Comparison of ENCODE assay signal across 1 cellular context in the genomic region with DNA sequence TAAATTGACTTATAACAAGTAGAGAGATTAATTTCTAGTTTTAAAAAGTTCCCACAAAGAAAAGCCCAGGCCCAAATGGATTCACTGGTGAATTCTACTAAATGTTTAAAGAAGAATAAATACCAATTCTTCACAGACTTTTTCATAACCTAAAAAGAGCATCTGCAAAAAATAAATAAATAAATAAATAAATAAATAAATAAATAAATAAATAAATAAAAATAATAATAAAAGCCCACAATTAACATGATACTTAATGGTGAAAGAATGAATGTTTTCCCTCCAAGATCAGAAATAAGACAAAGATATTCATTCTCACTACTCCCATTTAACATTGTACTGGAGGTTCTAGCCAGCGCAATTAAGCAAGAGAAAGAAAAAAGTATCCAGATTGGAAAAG.
TF ChIP-seq lines count a peak whose summit lies in the region.

No MANE protein-coding gene starts in this region.

TF ChIP-seq in HEK293, 187 proteins besides CTCF, POLR2A, EP300 and RAD21 (continued from another document):
- 0 out of 2 replicates have a peak, but pooled peaks have one; percentile 57 for TF ChIP-seq ZNF19 (tag by site-specific recombination; IDR thresholded peaks at IDR 0.05; ENCODE audit: low read depth)
- TF ChIP-seq, protein P1, sequence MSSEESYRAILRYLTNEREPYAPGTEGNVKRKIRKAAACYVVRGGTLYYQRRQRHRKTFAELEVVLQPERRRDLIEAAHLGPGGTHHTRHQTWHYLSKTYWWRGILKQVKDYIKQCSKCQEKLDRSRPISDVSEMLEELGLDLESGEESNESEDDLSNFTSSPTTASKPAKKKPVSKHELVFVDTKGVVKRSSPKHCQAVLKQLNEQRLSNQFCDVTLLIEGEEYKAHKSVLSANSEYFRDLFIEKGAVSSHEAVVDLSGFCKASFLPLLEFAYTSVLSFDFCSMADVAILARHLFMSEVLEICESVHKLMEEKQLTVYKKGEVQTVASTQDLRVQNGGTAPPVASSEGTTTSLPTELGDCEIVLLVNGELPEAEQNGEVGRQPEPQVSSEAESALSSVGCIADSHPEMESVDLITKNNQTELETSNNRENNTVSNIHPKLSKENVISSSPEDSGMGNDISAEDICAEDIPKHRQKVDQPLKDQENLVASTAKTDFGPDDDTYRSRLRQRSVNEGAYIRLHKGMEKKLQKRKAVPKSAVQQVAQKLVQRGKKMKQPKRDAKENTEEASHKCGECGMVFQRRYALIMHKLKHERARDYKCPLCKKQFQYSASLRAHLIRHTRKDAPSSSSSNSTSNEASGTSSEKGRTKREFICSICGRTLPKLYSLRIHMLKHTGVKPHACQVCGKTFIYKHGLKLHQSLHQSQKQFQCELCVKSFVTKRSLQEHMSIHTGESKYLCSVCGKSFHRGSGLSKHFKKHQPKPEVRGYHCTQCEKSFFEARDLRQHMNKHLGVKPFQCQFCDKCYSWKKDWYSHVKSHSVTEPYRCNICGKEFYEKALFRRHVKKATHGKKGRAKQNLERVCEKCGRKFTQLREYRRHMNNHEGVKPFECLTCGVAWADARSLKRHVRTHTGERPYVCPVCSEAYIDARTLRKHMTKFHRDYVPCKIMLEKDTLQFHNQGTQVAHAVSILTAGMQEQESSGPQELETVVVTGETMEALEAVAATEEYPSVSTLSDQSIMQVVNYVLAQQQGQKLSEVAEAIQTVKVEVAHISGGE (tag by site-specific recombination; conservative IDR thresholded peaks at IDR 0.05; ENCODE audit: low read depth): peak; percentile 79
- TF ChIP-seq HOXC10 (CRISPR knock-in tag; IDR thresholded peaks at IDR 0.05): no peak
- TF ChIP-seq ZNF202 (tag by site-specific recombination; IDR thresholded peaks at IDR 0.05; ENCODE audit: borderline replicate concordance): 0 out of 2 replicates have a peak, but pooled peaks have one; percentile 58
- no peak for TF ChIP-seq PRDM1 (tag by site-specific recombination; IDR thresholded peaks at IDR 0.05)
- peak; percentile 94 for TF ChIP-seq ZNF394 (tag by site-specific recombination; IDR thresholded peaks at IDR 0.05; ENCODE audit: borderline replicate concordance)
- TF ChIP-seq ZNF529 (tag by site-specific recombination; IDR thresholded peaks at IDR 0.05; ENCODE audit: insufficient replicate concordance): peak; percentile 42
- TF ChIP-seq, protein P2, sequence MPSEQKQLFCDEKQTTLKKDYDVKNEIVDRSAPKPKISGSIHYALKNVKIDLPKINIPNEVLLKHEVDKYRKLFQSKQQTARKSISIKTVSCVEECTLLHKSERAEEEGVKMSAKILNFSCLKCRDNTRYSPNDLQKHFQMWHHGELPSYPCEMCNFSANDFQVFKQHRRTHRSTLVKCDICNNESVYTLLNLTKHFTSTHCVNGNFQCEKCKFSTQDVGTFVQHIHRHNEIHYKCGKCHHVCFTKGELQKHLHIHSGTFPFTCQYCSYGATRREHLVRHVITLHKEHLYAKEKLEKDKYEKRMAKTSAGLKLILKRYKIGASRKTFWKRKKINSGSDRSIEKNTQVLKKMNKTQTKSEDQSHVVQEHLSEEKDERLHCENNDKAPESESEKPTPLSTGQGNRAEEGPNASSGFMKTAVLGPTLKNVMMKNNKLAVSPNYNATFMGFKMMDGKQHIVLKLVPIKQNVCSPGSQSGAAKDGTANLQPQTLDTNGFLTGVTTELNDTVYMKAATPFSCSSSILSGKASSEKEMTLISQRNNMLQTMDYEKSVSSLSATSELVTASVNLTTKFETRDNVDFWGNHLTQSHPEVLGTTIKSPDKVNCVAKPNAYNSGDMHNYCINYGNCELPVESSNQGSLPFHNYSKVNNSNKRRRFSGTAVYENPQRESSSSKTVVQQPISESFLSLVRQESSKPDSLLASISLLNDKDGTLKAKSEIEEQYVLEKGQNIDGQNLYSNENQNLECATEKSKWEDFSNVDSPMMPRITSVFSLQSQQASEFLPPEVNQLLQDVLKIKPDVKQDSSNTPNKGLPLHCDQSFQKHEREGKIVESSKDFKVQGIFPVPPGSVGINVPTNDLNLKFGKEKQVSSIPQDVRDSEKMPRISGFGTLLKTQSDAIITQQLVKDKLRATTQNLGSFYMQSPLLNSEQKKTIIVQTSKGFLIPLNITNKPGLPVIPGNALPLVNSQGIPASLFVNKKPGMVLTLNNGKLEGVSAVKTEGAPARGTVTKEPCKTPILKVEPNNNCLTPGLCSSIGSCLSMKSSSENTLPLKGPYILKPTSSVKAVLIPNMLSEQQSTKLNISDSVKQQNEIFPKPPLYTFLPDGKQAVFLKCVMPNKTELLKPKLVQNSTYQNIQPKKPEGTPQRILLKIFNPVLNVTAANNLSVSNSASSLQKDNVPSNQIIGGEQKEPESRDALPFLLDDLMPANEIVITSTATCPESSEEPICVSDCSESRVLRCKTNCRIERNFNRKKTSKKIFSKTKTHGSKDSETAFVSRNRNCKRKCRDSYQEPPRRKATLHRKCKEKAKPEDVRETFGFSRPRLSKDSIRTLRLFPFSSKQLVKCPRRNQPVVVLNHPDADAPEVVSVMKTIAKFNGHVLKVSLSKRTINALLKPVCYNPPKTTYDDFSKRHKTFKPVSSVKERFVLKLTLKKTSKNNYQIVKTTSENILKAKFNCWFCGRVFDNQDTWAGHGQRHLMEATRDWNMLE (tag by site-specific recombination; conservative IDR thresholded peaks at IDR 0.05; ENCODE audit: low read depth): peak; percentile 92
- TF ChIP-seq, protein P3, sequence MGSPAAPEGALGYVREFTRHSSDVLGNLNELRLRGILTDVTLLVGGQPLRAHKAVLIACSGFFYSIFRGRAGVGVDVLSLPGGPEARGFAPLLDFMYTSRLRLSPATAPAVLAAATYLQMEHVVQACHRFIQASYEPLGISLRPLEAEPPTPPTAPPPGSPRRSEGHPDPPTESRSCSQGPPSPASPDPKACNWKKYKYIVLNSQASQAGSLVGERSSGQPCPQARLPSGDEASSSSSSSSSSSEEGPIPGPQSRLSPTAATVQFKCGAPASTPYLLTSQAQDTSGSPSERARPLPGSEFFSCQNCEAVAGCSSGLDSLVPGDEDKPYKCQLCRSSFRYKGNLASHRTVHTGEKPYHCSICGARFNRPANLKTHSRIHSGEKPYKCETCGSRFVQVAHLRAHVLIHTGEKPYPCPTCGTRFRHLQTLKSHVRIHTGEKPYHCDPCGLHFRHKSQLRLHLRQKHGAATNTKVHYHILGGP (tag by site-specific recombination; IDR thresholded peaks at IDR 0.05): no peak
- TF ChIP-seq, protein P4, sequence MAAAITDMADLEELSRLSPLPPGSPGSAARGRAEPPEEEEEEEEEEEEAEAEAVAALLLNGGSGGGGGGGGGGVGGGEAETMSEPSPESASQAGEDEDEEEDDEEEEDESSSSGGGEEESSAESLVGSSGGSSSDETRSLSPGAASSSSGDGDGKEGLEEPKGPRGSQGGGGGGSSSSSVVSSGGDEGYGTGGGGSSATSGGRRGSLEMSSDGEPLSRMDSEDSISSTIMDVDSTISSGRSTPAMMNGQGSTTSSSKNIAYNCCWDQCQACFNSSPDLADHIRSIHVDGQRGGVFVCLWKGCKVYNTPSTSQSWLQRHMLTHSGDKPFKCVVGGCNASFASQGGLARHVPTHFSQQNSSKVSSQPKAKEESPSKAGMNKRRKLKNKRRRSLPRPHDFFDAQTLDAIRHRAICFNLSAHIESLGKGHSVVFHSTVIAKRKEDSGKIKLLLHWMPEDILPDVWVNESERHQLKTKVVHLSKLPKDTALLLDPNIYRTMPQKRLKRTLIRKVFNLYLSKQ (tag by site-specific recombination; IDR thresholded peaks at IDR 0.05; ENCODE audit: borderline replicate concordance): 0 out of 2 replicates have a peak, but pooled peaks have one; percentile 36
- peak; percentile 71 for TF ChIP-seq ZNF510 (tag by site-specific recombination; IDR thresholded peaks at IDR 0.05; ENCODE audit: insufficient replicate concordance)
- TF ChIP-seq, protein P5, sequence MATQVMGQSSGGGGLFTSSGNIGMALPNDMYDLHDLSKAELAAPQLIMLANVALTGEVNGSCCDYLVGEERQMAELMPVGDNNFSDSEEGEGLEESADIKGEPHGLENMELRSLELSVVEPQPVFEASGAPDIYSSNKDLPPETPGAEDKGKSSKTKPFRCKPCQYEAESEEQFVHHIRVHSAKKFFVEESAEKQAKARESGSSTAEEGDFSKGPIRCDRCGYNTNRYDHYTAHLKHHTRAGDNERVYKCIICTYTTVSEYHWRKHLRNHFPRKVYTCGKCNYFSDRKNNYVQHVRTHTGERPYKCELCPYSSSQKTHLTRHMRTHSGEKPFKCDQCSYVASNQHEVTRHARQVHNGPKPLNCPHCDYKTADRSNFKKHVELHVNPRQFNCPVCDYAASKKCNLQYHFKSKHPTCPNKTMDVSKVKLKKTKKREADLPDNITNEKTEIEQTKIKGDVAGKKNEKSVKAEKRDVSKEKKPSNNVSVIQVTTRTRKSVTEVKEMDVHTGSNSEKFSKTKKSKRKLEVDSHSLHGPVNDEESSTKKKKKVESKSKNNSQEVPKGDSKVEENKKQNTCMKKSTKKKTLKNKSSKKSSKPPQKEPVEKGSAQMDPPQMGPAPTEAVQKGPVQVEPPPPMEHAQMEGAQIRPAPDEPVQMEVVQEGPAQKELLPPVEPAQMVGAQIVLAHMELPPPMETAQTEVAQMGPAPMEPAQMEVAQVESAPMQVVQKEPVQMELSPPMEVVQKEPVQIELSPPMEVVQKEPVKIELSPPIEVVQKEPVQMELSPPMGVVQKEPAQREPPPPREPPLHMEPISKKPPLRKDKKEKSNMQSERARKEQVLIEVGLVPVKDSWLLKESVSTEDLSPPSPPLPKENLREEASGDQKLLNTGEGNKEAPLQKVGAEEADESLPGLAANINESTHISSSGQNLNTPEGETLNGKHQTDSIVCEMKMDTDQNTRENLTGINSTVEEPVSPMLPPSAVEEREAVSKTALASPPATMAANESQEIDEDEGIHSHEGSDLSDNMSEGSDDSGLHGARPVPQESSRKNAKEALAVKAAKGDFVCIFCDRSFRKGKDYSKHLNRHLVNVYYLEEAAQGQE (tag by site-specific recombination; IDR thresholded peaks at IDR 0.05): peak; percentile 54; the same call in 1 of the 2 replicates
- TF ChIP-seq ZNF560 (tag by site-specific recombination; IDR thresholded peaks at IDR 0.05; ENCODE audit: borderline replicate concordance): peak; percentile 80; the same call in 1 of the 2 replicates
- TF ChIP-seq, protein P6, sequence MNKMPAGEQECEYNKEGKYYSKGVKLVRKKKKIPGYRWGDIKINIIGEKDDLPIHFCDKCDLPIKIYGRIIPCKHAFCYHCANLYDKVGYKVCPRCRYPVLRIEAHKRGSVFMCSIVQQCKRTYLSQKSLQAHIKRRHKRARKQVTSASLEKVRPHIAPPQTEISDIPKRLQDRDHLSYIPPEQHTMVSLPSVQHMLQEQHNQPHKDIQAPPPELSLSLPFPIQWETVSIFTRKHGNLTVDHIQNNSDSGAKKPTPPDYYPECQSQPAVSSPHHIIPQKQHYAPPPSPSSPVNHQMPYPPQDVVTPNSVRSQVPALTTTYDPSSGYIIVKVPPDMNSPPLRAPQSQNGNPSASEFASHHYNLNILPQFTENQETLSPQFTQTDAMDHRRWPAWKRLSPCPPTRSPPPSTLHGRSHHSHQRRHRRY (tag by site-specific recombination; IDR thresholded peaks at IDR 0.05): no peak
- TF ChIP-seq ZBTB8A (tag by site-specific recombination; IDR thresholded peaks at IDR 0.05): peak; percentile 83
- no peak for TF ChIP-seq ZNF354C (tag by site-specific recombination; IDR thresholded peaks at IDR 0.05; ENCODE audit: borderline replicate concordance, low read depth)
- TF ChIP-seq ZNF341 (tag by site-specific recombination; IDR thresholded peaks at IDR 0.05; ENCODE audit: low read depth): peak; percentile 27; the same call in 1 of the 2 replicates
- TF ChIP-seq ZNF426 (tag by site-specific recombination; IDR thresholded peaks at IDR 0.05): peak; percentile 92
- TF ChIP-seq ZNF157 (tag by site-specific recombination; IDR thresholded peaks at IDR 0.05): no peak
